ENCODE assay signal across 21 cellular contexts in genomic region chr17:61475726-61476125, GRCh38. TPM values are rescaled to one million over a fixed set of nuclear protein-coding genes. Genes with fewer than 3 reads are reported as not detected.
DNase-seq lines count a peak whose midpoint lies in the region; ATAC-seq and TF ChIP-seq lines count a peak whose summit lies in the region.
"Had no signal": no experiment of that assay in that cellular context is flagged by ENCODE, and none has a peak within 500 bp of the region (broad histone marks: within the 10 kb centered on the region; RNA-seq: fewer than 3 reads in every experiment).

No MANE protein-coding gene starts in this region.

- H3K4me1 Mint-ChIP-seq in HFFc6 (ENCODE audit: low read depth), result peaks cover 25% of the 10 kb centered on the region
- H3K4me1 Mint-ChIP-seq in activated T-helper 17 cell treated with anti-CD3 and anti-CD28 coated beads, Interleukin-2, amount 50 U/mL, for 72 hours, result no peaks in the 10 kb centered on the region
- no peaks in the 10 kb centered on the region for H3K4me1 Mint-ChIP-seq in activated CD4-positive, alpha-beta T cell treated with anti-CD3 and anti-CD28 coated beads, Interleukin-2, amount 10 ng/mL, durations not matched to agents 7 days and 5 days
- H3K4me1 Mint-ChIP-seq: activated naive CD4-positive, alpha-beta T cell treated with anti-CD3 and anti-CD28 coated beads, Interleukin-2, amount 50 U/mL, for 24 hours had no signal

- peak overlapping the region; percentile 42 for H3K4me2 ChIP-seq in smooth muscle cell

- H3K36me3 ChIP-seq in adipocyte (ENCODE audit: control insufficient read depth, insufficient read depth, low read length, severe bottlenecking), result no peaks in the 10 kb centered on the region
- no peaks in the 10 kb centered on the region for H3K36me3 ChIP-seq in smooth muscle cell (ENCODE audit: low read depth)
- no peaks in the 10 kb centered on the region for H3K36me3 ChIP-seq in prostate gland
- H3K36me3 ChIP-seq: gastrocnemius medialis had no signal

- peaks cover 11% of the 10 kb centered on the region for H3F3A ChIP-seq in smooth muscle cell (ENCODE audit: low read depth)

- peak overlapping the region; percentile 82 for H3K27ac ChIP-seq in smooth muscle cell (ENCODE audit: low read depth)
- no peak overlapping the region for H3K27ac ChIP-seq in prostate gland
- H3K27ac ChIP-seq: gastrocnemius medialis had no signal

- H3K4me3 ChIP-seq in adipocyte (ENCODE audit: low read length) (no peak overlapping the region), foreskin fibroblast (ENCODE audit: low read depth in 1 of 2, low read length in 2 of 2) (no peak overlapping the region), smooth muscle cell (no peak overlapping the region), prostate gland (no peak overlapping the region)
- H3K4me3 ChIP-seq: gastrocnemius medialis had no signal

- peaks cover 3% of the 10 kb centered on the region for H3K4me1 ChIP-seq in adipocyte (ENCODE audit: control insufficient read depth, insufficient read depth, low read length)
- H3K4me1 ChIP-seq in smooth muscle cell (ENCODE audit: low read depth), result peaks cover 4% of the 10 kb centered on the region
- H3K4me1 ChIP-seq in prostate gland (replicated peaks), result no peaks in the 10 kb centered on the region
- H3K4me1 ChIP-seq: gastrocnemius medialis had no signal

- TF ChIP-seq CTCF in HFFc6 (IDR thresholded peaks at IDR 0.05) (no peak), foreskin fibroblast (IDR thresholded peaks at IDR 0.05; ENCODE audit: low read depth, low read length) (no peak), smooth muscle cell (IDR thresholded peaks at IDR 0.05; ENCODE audit: borderline replicate concordance, insufficient read depth, poor library complexity, severe bottlenecking) (no peak), prostate gland (IDR thresholded peaks at IDR 0.05) (no peak)

- H3K27me3 ChIP-seq in adipocyte (replicated peaks; ENCODE audit: control insufficient read depth, insufficient read depth, low read length) (no peaks in the 10 kb centered on the region), smooth muscle cell (ENCODE audit: low read depth) (no peaks in the 10 kb centered on the region), prostate gland (replicated peaks; ENCODE audit: insufficient read depth) (no peaks in the 10 kb centered on the region)

- H3K79me2 ChIP-seq in smooth muscle cell (ENCODE audit: low read depth), result peaks cover 10% of the 10 kb centered on the region

- H3K27ac Mint-ChIP-seq in HFFc6, result peak overlapping the region; percentile 50; the same call in 1 of the 2 replicates
- no peak overlapping the region for H3K27ac Mint-ChIP-seq in activated T-helper 17 cell treated with anti-CD3 and anti-CD28 coated beads, Interleukin-2, amount 50 U/mL, for 72 hours
- no peak overlapping the region for H3K27ac Mint-ChIP-seq in activated CD4-positive, alpha-beta T cell treated with anti-CD3 and anti-CD28 coated beads, Interleukin-2, amount 10 ng/mL, durations not matched to agents 7 days and 5 days
- H3K27ac Mint-ChIP-seq: activated naive CD4-positive, alpha-beta T cell treated with anti-CD3 and anti-CD28 coated beads, Interleukin-2, amount 50 U/mL, for 24 hours; natural killer cell; type B pancreatic cell had no signal

- no peaks in the 10 kb centered on the region for H3K9me3 ChIP-seq in adipocyte (ENCODE audit: control insufficient read depth, low read length)
- no peaks in the 10 kb centered on the region for H3K9me3 ChIP-seq in smooth muscle cell (replicated peaks; ENCODE audit: low read depth)
- no peaks in the 10 kb centered on the region for H3K9me3 ChIP-seq in prostate gland
- H3K9me3 ChIP-seq: gastrocnemius medialis had no signal

- H3K9ac ChIP-seq in adipocyte (ENCODE audit: low read length) (no peak overlapping the region), smooth muscle cell (ENCODE audit: low read depth) (no peak overlapping the region)

- TF ChIP-seq POLR2A in prostate gland (IDR thresholded peaks at IDR 0.05), result no peak

- POLR2A ChIA-PET in activated CD4-positive, alpha-beta T cell treated with anti-CD3 and anti-CD28 coated beads, Interleukin-2, amount 10 ng/mL, durations not matched to agents 7 days and 5 days (lab: Charles Lee), result no interaction called here

- CTCF ChIA-PET in activated CD4-positive, alpha-beta T cell treated with anti-CD3 and anti-CD28 coated beads, Interleukin-2, amount 10 ng/mL, durations not matched to agents 7 days and 5 days (lab: Charles Lee), result no interaction called here

- intact Hi-C loops in prostate gland (cut with DNase I), result no loop called here

- H3K27me3 Mint-ChIP-seq in HFFc6 (ENCODE audit: insufficient read depth), result no peaks in the 10 kb centered on the region; the same call in 1 of the 2 replicates
- peaks cover 16% of the 10 kb centered on the region for H3K27me3 Mint-ChIP-seq in activated T-helper 17 cell treated with anti-CD3 and anti-CD28 coated beads, Interleukin-2, amount 50 U/mL, for 72 hours
- peaks cover 7% of the 10 kb centered on the region for H3K27me3 Mint-ChIP-seq in activated CD4-positive, alpha-beta T cell treated with anti-CD3 and anti-CD28 coated beads, Interleukin-2, amount 10 ng/mL, durations not matched to agents 7 days and 5 days

- no peak overlapping the region for H3K4me3 Mint-ChIP-seq in HFFc6
- H3K4me3 Mint-ChIP-seq in activated T-helper 17 cell treated with anti-CD3 and anti-CD28 coated beads, Interleukin-2, amount 50 U/mL, for 72 hours, result no peak overlapping the region
- H3K4me3 Mint-ChIP-seq in activated CD4-positive, alpha-beta T cell treated with anti-CD3 and anti-CD28 coated beads, Interleukin-2, amount 10 ng/mL, durations not matched to agents 7 days and 5 days, result no peak overlapping the region
- H3K4me3 Mint-ChIP-seq: activated naive CD4-positive, alpha-beta T cell treated with anti-CD3 and anti-CD28 coated beads, Interleukin-2, amount 50 U/mL, for 24 hours; natural killer cell; type B pancreatic cell had no signal

- H4K20me1 ChIP-seq in smooth muscle cell (ENCODE audit: low read depth), result no peaks in the 10 kb centered on the region

- no peaks in the 10 kb centered on the region for H3K36me3 Mint-ChIP-seq in HFFc6 (ENCODE audit: low read depth)
- H3K36me3 Mint-ChIP-seq in activated T-helper 17 cell treated with anti-CD3 and anti-CD28 coated beads, Interleukin-2, amount 50 U/mL, for 72 hours (ENCODE audit: low read depth), result no peaks in the 10 kb centered on the region
- no peaks in the 10 kb centered on the region for H3K36me3 Mint-ChIP-seq in activated CD4-positive, alpha-beta T cell treated with anti-CD3 and anti-CD28 coated beads, Interleukin-2, amount 10 ng/mL, durations not matched to agents 7 days and 5 days (ENCODE audit: low read depth)
- H3K36me3 Mint-ChIP-seq: activated naive CD4-positive, alpha-beta T cell treated with anti-CD3 and anti-CD28 coated beads, Interleukin-2, amount 50 U/mL, for 24 hours; natural killer cell; type B pancreatic cell had no signal

- peak; percentile 45 for DNase-seq in HFFc6
- DNase-seq in adipocyte (ENCODE audit: low read depth), result peak; percentile 52
- peak; percentile 79 to 90 for DNase-seq in foreskin fibroblast
- DNase-seq in smooth muscle cell (lab: John Stamatoyannopoulos, UW; ENCODE audit: unreplicated experiment), result no peak
- no peak for DNase-seq in prostate gland (ENCODE audit: low spot score)
- DNase-seq in GOT3 (lab: John Stamatoyannopoulos, UW), result no peak
- no peak for DNase-seq in activated CD4-positive, alpha-beta T cell treated with anti-CD3 and anti-CD28 coated beads, Interleukin-2, amount 10 ng/mL, durations not matched to agents 7 days and 5 days
- DNase-seq: activated CD4-positive, alpha-beta T cell treated with anti-CD3 and anti-CD28 coated beads, Interleukin-2, amount 50 U/mL, for 1 hour; DMS79 treated with DMSO at 0.1 percent for 48 hours; effector CD4-positive, alpha-beta T cell; gastrocnemius medialis; Kasumi-1; natural killer cell; NCI-H187; NCI-H524 treated with DMSO at 0.1 percent for 48 hours; posterior cingulate gyrus; stimulated activated CD4-positive, alpha-beta T cell treated with anti-CD3 and anti-CD28 coated beads, Interleukin-15, amount 100 ng/mL, for 24 hours; stimulated activated naive CD4-positive, alpha-beta T cell treated with Interleukin-2 at 50 U/mL for 16 hours had no signal

- H2AFZ ChIP-seq in smooth muscle cell (ENCODE audit: low read depth), result no peak overlapping the region

- ATAC-seq in activated T-helper 17 cell treated with anti-CD3 and anti-CD28 coated beads, Interleukin-2, amount 50 U/mL, for 72 hours (replicated peaks), result no peak
- ATAC-seq: gastrocnemius medialis, natural killer cell had no signal

- H3K9me3 Mint-ChIP-seq in HFFc6, result no peaks in the 10 kb centered on the region
- H3K9me3 Mint-ChIP-seq in activated T-helper 17 cell treated with anti-CD3 and anti-CD28 coated beads, Interleukin-2, amount 50 U/mL, for 72 hours, result no peaks in the 10 kb centered on the region
- no peaks in the 10 kb centered on the region for H3K9me3 Mint-ChIP-seq in activated CD4-positive, alpha-beta T cell treated with anti-CD3 and anti-CD28 coated beads, Interleukin-2, amount 10 ng/mL, durations not matched to agents 7 days and 5 days
- H3K9me3 Mint-ChIP-seq: activated naive CD4-positive, alpha-beta T cell treated with anti-CD3 and anti-CD28 coated beads, Interleukin-2, amount 50 U/mL, for 24 hours; natural killer cell; type B pancreatic cell had no signal

- WGBS in smooth muscle cell (ENCODE audit: low lambda C conversion rate), result 27% methylated on average over 8 of the region's 8 CpGs
- WGBS in prostate gland, result 69% methylated on average over 8 of the region's 8 CpGs

RNA-seq across cellular contexts. Expression of gene TBX4, which starts 23.5 kb away (rescaled TPM):
- under 1 TPM in 3 of 6 experiments, not detected in 3; 0.11 to 0.26 (median 0.18) TPM for total RNA-seq in HFFc6 (2021; fragmentation: NEBNext Ultra II Directional; extraction: Animal tissue kit (Norgen Biotek cat#: 25700))
- total RNA-seq in smooth muscle cell (14.1 and 15.4 TPM in 2 replicates), prostate gland (1 to 10 TPM; 3.5 to 5.0 TPM)
- 14.6 and 22.7 TPM in 2 replicates for polyA plus RNA-seq in smooth muscle cell
- total RNA-seq in activated T-helper 17 cell treated with anti-CD3 and anti-CD28 coated beads, Interleukin-2, amount 50 U/mL, for 72 hours, result not detected
- total RNA-seq in activated CD4-positive, alpha-beta T cell treated with anti-CD3 and anti-CD28 coated beads, Interleukin-2, amount 10 ng/mL, durations not matched to agents 7 days and 5 days, result not detected
- total RNA-seq: gastrocnemius medialis, natural killer cell had no signal

Comparison
In these comparisons a context has a peak if more than half of its experiments do, and no peak if none do; other contexts are left out.
1. DNase-seq: peak in HFFc6 (single experiment), adipocyte (single experiment) and foreskin fibroblast (2 of 2); none in smooth muscle cell (single experiment), prostate gland (single experiment), GOT3 (single experiment) and activated CD4-positive, alpha-beta T cell treated with anti-CD3 and anti-CD28 coated beads, Interleukin-2, amount 10 ng/mL, durations not matched to agents 7 days and 5 days (single experiment).